ENCODE assay signal across 14 cellular contexts in the genomic region with DNA sequence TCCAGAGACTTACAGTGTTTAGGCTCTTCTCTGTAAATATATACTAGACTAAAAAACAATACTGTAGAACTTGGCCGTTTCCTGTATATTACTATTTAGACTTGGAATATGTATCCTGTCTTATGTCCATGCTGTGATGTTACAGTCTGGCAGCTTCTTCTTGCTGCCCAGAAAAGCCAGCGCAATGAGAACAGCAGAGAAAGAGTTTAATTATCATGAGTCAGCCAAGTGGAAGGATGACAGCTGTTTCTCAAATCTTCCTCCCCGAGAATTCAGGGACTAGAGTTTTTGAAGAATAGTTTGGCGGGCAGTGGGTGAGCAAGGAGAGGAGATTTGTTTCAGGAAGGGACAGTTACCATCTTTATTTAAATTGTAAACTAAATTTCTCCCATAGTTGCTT.
"Had no signal": no experiment of that assay in that cellular context is flagged by ENCODE, and none has a peak within 500 bp of the region (broad histone marks: within the 10 kb centered on the region; RNA-seq: fewer than 3 reads in every experiment).

No MANE protein-coding gene starts in this region.

- H3K4me1 ChIP-seq: tibial artery, vagina had no signal

- H3K9me3 ChIP-seq: neutrophil, tibial artery, vagina had no signal

- H3K27me3 ChIP-seq: neutrophil, tibial artery, vagina had no signal

- H3K27ac ChIP-seq: neutrophil, tibial artery, vagina had no signal

- H3K4me2 ChIP-seq: smooth muscle cell had no signal

- H3K27me3 Mint-ChIP-seq: dendritic cell treated with granulocyte-macrophage colony-stimulating factor and Interleukin-4, amounts not matched to agents 40 ng/mL and 50 ng/mL, for 4 days had no signal

- H3K9me3 Mint-ChIP-seq: activated naive CD4-positive, alpha-beta T cell treated with anti-CD3 and anti-CD28 coated beads for 36 hours; activated T-helper 1 cell treated with anti-CD3 and anti-CD28 coated beads, Interleukin-12 subunit alpha, Interleukin-12 subunit beta, Interleukin-2, Interleukin-4 antibody, amounts not matched to agents 30 ng/mL and 10 ng/mL and 1 ng/mL, durations not matched to agents 14 hours and 24 hours and 36 hours; dendritic cell treated with granulocyte-macrophage colony-stimulating factor and Interleukin-4, amounts not matched to agents 40 ng/mL and 50 ng/mL, for 4 days; WTC11 had no signal

- H3K27ac Mint-ChIP-seq: activated naive CD4-positive, alpha-beta T cell treated with anti-CD3 and anti-CD28 coated beads for 36 hours; activated T-helper 1 cell treated with anti-CD3 and anti-CD28 coated beads, Interleukin-12 subunit alpha, Interleukin-12 subunit beta, Interleukin-2, Interleukin-4 antibody, amounts not matched to agents 30 ng/mL and 10 ng/mL and 1 ng/mL, durations not matched to agents 14 hours and 24 hours and 36 hours; dendritic cell treated with granulocyte-macrophage colony-stimulating factor and Interleukin-4, amounts not matched to agents 40 ng/mL and 50 ng/mL, for 4 days had no signal

- ATAC-seq: left ventricle myocardium superior, right cardiac atrium, WTC11 had no signal

- H3K4me3 Mint-ChIP-seq: activated naive CD4-positive, alpha-beta T cell treated with anti-CD3 and anti-CD28 coated beads for 36 hours; activated T-helper 1 cell treated with anti-CD3 and anti-CD28 coated beads, Interleukin-12 subunit alpha, Interleukin-12 subunit beta, Interleukin-2, Interleukin-4 antibody, amounts not matched to agents 30 ng/mL and 10 ng/mL and 1 ng/mL, durations not matched to agents 14 hours and 24 hours and 36 hours; dendritic cell treated with granulocyte-macrophage colony-stimulating factor and Interleukin-4, amounts not matched to agents 40 ng/mL and 50 ng/mL, for 4 days; WTC11 had no signal

- DNase-seq: activated CD4-positive, alpha-beta T cell treated with anti-CD3 and anti-CD28 coated beads for 48 hours; activated naive CD4-positive, alpha-beta T cell treated with anti-CD3 and anti-CD28 coated beads for 36 hours; head of caudate nucleus; left ventricle myocardium superior; mesendoderm; posterior cingulate gyrus; right cardiac atrium; tibial artery had no signal

- H3K4me3 ChIP-seq: smooth muscle cell, tibial artery, vagina had no signal
